ENCODE assay signal across 8 cellular contexts in the genomic region with DNA sequence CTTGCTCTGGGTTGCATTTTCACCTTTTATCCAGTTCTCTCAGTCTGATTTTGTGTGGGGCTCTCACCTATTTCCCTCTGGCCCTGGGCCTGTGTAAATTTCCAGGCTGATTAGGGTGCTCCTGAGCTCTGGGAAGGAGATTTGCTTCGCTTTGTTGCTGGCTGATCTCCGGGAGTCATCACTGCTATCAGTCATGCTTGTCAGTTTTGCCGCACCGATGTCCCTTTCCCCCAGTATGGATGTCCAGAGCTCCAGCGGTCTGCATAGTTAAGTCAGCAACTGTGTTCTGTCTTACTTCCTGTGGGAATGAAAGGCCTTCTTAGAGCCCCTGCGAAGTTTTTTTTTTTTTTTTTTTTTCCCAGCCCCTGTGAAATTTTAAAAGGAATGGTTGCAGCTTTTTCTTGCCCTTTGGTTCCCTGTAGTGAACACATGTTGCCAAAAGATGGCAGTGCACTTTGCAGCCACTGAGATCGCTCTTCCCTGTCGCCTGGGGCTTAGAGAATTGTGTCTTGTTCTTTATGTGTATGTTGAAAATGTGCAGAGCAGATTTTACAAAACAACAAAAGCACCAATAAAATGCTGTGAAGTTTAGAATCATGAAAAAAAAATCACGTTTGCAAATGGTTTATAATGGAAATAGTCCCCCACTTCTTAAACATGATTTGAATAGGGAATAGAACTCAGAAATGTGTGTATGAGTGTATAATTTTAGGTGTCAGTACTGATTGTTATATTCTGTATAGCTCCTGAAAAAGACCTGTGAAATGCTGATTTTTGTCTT.
DNase-seq lines count a peak whose midpoint lies in the region; ATAC-seq, FAIRE-seq and TF ChIP-seq lines count a peak whose summit lies in the region.

No MANE protein-coding gene starts in this region.

- 36% methylated on average over 9 of the region's 9 CpGs for WGBS in A549 (ENCODE audit: missing lambda C conversion rate)
- 45% methylated on average over 8 of the region's 9 CpGs for WGBS in GM12878 (ENCODE audit: insufficient coverage, insufficient replicate concordance, low lambda C conversion rate, missing lambda C conversion rate)

- DNase-seq in A549 (ENCODE audit: low read depth in 1 of 2, low spot score in 1 of 2), result peak; percentile 28 to 31
- DNase-seq in LoVo (ENCODE audit: low spot score), result peak; percentile 12
- no peak for DNase-seq in GM12878 (ENCODE audit: low read depth, low spot score)
- DNase-seq in iPS DF 4.7 (ENCODE audit: extremely low read depth, low spot score), result peak; percentile 19
- peak in 29 of 49 donors; percentile 0 to 55 (median 21) for DNase-seq in substantia nigra (lab: John Stamatoyannopoulos, UW)
- DNase-seq in T-helper 1 cell, result no peak

- no peaks in the 10 kb centered on the region for H3K36me3 ChIP-seq in GM12878 (ENCODE audit: control insufficient read depth in 2 of 2, insufficient read depth in 2 of 2, low read length in 1 of 2)

- no peaks in the 10 kb centered on the region for H3K9me3 ChIP-seq in A549
- no peaks in the 10 kb centered on the region for H3K9me3 ChIP-seq in GM12878 (replicated peaks; ENCODE audit: control insufficient read depth, insufficient read depth, low read length)

- SMC1A ChIA-PET in GM12878 (lab: Charles Lee; ENCODE audit: uncharacterized antibody, unreplicated experiment), result interaction anchor here (0.7 to 3.6 kb wide), 17 partner anchors 9 to 1056 kb away, joined by 3 to 20 read pairs (median 4); no protein-coding TSS in a partner anchor

- TF ChIP-seq POLR2A in A549 (IDR thresholded peaks at IDR 0.05; ENCODE audit: low read length) (no peak), GM12878 (IDR thresholded peaks at IDR 0.05; ENCODE audit: low read depth, low read length) (no peak)

- ATAC-seq in A549 (peak; percentile 64 to 77; a peak in 3 of 6 replicates), GM12878 (peak; percentile 78), GM19467 (IDR thresholded peaks at IDR 0.05; ENCODE audit: unreplicated experiment) (no peak)

- no TSS peak for BruUV-seq in GM12878 (replicated peaks; lab: Mats Ljungman, UMichigan)

- H3K9ac ChIP-seq in GM12878 (ENCODE audit: control insufficient read depth, insufficient read depth, low read length), result no peak overlapping the region

- no peak overlapping the region for H3K4me3 ChIP-seq in A549
- no peak overlapping the region for H3K4me3 ChIP-seq in GM12878

- RAD21 ChIA-PET in GM12878 (lab: Charles Lee; ENCODE audit: unreplicated experiment), result interaction anchor here (0.6 to 1.9 kb wide), 10 partner anchors 10 to 1071 kb away, joined by 3 to 6 read pairs (median 4); no protein-coding TSS in a partner anchor

- H3K79me2 ChIP-seq in GM12878 (ENCODE audit: control insufficient read depth, insufficient read depth, low read length), result no peaks in the 10 kb centered on the region

- no peak for FAIRE-seq in A549 (lab: Jason Lieb, UNC)
- FAIRE-seq in GM12878 (lab: Jason Lieb, UNC), result no peak

- in situ Hi-C loops in GM12878 (cut with MboI), result no loop called here

- H2AFZ ChIP-seq in GM12878 (ENCODE audit: control insufficient read depth, low read depth, low read length), result no peak overlapping the region

- no peak overlapping the region for H3K27ac ChIP-seq in A549
- H3K27ac ChIP-seq in GM12878 (ENCODE audit: control insufficient read depth, insufficient read depth), result no peak overlapping the region
- H3K27ac ChIP-seq in substantia nigra (ENCODE audit: low read depth, low read length, poor library complexity, severe bottlenecking), result no peak overlapping the region

- H4K20me1 ChIP-seq in GM12878 (ENCODE audit: control insufficient read depth, insufficient read depth), result no peaks in the 10 kb centered on the region

- intact Hi-C loops in GM12878 (cut with micrococcal nuclease; ENCODE audit: unreplicated experiment), result loop anchor here (1.0 to 5.0 kb wide), 2 partner anchors 323 to 484 kb away; no protein-coding TSS in a partner anchor

- TF ChIP-seq EP300 in A549 (IDR thresholded peaks at IDR 0.05) (no peak), GM12878 (IDR thresholded peaks at IDR 0.05; ENCODE audit: borderline replicate concordance in 1 of 2, control insufficient read depth in 1 of 2, low read depth in 2 of 2, low read length in 2 of 2) (no peak)

- POLR2A ChIA-PET in A549 (lab: Yijun Ruan, JAX), result no interaction called here
- POLR2A ChIA-PET in GM12878 (lab: Charles Lee), result interaction anchor here (0.6 kb wide), 1 partner anchor 480 kb away, joined by 3 read pairs; no protein-coding TSS in a partner anchor

- H3K4me1 ChIP-seq in A549, result no peaks in the 10 kb centered on the region
- no peaks in the 10 kb centered on the region for H3K4me1 ChIP-seq in GM12878 (ENCODE audit: control insufficient read depth, insufficient read depth, low read length)

- TF ChIP-seq CTCF in A549 (IDR thresholded peaks at IDR 0.05) (peak; percentile 58), GM12874 (IDR thresholded peaks at IDR 0.05; ENCODE audit: insufficient read depth, low read depth, low read length) (peak; percentile 64), GM12878 (IDR thresholded peaks at IDR 0.05 in 2 of 3, conservative IDR thresholded peaks at IDR 0.05 in 1 of 3; ENCODE audit: control insufficient read depth in 2 of 3, extremely low read depth in 1 of 3, insufficient read depth in 1 of 3, low read depth in 3 of 3, low read length in 3 of 3) (peak; percentile 40 to 66 (median 66))

- CTCF ChIA-PET in A549 (lab: Yijun Ruan, JAX), result interaction anchor here (0.6 to 1.7 kb wide), 31 partner anchors 9 to 1112 kb away, joined by 3 to 9 read pairs (median 3); no protein-coding TSS in a partner anchor
- CTCF ChIA-PET in GM12878 (lab: Yijun Ruan, JAX), result interaction anchor here (0.6 to 4.1 kb wide), 33 partner anchors 8 to 1075 kb away, joined by 3 to 34 read pairs (median 4); partner anchors contain the start of gene SLC4A4

- H3K27me3 ChIP-seq in GM12878 (replicated peaks in 1 of 2; ENCODE audit: control insufficient read depth in 2 of 2, insufficient read depth in 2 of 2, low read length in 1 of 2), result peaks cover 0 to 2% of the 10 kb centered on the region in 2 experiments; a peak in 2 of 4 replicates

- peak; percentile 64 to 66 for TF ChIP-seq RAD21 in A549 (conservative IDR thresholded peaks at IDR 0.05 in 1 of 2, IDR thresholded peaks at IDR 0.05 in 1 of 2)
- peak; percentile 86 for TF ChIP-seq RAD21 in GM12878 (IDR thresholded peaks at IDR 0.05; ENCODE audit: insufficient read depth, low read depth, low read length)

- H3K4me2 ChIP-seq in A549 (no peak overlapping the region), GM12878 (ENCODE audit: control insufficient read depth, insufficient read depth) (no peak overlapping the region)

TF ChIP-seq in A549, 52 proteins besides CTCF, POLR2A, EP300 and RAD21:
- TF ChIP-seq FOSB (CRISPR knock-in tag; IDR thresholded peaks at IDR 0.05) (no peak), NPAS2 (CRISPR knock-in tag; IDR thresholded peaks at IDR 0.05; ENCODE audit: borderline replicate concordance) (no peak), CHD4 (IDR thresholded peaks at IDR 0.05; ENCODE audit: borderline replicate concordance) (no peak), ZNF302 (CRISPR knock-in tag; IDR thresholded peaks at IDR 0.05) (no peak), SMC3 (IDR thresholded peaks at IDR 0.05) (peak; percentile 63), ESRRA (IDR thresholded peaks at IDR 0.05; ENCODE audit: borderline replicate concordance, low read length) (no peak)

TF ChIP-seq in GM12878, 131 proteins besides CTCF, POLR2A, EP300 and RAD21:
- TF ChIP-seq SMC3 (IDR thresholded peaks at IDR 0.05; ENCODE audit: borderline replicate concordance, low read length) (peak; percentile 70), MXI1 (IDR thresholded peaks at IDR 0.05; ENCODE audit: low read depth, low read length) (no peak)

Comparison
In these comparisons a context has a peak if more than half of its experiments do, and no peak if none do; other contexts are left out.
1. DNase-seq: peak in A549 (2 of 2), LoVo (single experiment), iPS DF 4.7 (single experiment) and substantia nigra (29 of 49); none in GM12878 (single experiment) and T-helper 1 cell (0 of 5).
2. Of the 24 proteins assayed by ChIP-seq in both GM12878 and A549: peak only in GM12878: none; only in A549: none; in both: CTCF, RAD21 and SMC3; in neither: 21.
3. Peak in every context shown above with its lines, with median percentiles within 50 percentile points of each other: CTCF ChIP-seq.